ENCODE assay signal across 1 cellular context in the genomic region with DNA sequence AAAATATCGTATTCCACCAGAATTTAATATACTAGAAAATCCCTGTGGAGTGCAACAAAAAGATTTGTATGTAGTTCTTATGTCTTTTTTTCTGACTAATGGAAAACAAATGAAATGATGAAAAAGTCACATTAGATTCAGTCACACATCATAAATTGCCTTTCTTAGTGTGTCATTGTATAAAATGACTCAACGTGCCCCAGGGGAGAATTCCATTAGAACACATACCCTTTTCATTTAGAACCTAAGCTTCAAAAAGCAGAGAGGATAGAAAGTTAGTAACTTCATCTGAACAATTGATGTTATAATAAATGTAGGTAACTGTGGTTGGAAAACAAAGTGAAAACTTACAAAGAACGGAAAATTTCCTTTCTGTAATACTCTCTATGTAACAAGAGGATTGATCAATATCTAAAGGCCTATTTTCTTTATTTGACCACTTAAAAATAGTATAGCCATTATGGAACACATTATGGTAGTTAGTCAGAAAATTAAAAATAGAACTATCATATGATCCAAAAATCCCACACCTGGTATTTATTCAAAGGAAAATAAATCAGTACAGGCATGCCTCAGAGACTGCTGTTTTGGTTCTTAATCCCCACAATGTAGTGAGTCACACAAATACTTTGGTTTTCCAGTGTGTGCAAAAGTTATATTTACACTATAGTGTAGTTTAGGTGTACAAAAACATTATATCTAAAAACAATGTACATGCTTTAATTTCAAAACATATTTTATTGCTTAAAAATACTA.
TF ChIP-seq lines count a peak whose summit lies in the region.

No MANE protein-coding gene starts in this region.

TF ChIP-seq in SK-N-SH, 30 proteins besides CTCF, POLR2A, EP300 and RAD21 (continued from another document):
- TF ChIP-seq, protein P1, sequence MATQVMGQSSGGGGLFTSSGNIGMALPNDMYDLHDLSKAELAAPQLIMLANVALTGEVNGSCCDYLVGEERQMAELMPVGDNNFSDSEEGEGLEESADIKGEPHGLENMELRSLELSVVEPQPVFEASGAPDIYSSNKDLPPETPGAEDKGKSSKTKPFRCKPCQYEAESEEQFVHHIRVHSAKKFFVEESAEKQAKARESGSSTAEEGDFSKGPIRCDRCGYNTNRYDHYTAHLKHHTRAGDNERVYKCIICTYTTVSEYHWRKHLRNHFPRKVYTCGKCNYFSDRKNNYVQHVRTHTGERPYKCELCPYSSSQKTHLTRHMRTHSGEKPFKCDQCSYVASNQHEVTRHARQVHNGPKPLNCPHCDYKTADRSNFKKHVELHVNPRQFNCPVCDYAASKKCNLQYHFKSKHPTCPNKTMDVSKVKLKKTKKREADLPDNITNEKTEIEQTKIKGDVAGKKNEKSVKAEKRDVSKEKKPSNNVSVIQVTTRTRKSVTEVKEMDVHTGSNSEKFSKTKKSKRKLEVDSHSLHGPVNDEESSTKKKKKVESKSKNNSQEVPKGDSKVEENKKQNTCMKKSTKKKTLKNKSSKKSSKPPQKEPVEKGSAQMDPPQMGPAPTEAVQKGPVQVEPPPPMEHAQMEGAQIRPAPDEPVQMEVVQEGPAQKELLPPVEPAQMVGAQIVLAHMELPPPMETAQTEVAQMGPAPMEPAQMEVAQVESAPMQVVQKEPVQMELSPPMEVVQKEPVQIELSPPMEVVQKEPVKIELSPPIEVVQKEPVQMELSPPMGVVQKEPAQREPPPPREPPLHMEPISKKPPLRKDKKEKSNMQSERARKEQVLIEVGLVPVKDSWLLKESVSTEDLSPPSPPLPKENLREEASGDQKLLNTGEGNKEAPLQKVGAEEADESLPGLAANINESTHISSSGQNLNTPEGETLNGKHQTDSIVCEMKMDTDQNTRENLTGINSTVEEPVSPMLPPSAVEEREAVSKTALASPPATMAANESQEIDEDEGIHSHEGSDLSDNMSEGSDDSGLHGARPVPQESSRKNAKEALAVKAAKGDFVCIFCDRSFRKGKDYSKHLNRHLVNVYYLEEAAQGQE (IDR thresholded peaks at IDR 0.05; ENCODE audit: low read depth, low read length): no peak
- TF ChIP-seq, protein P2, sequence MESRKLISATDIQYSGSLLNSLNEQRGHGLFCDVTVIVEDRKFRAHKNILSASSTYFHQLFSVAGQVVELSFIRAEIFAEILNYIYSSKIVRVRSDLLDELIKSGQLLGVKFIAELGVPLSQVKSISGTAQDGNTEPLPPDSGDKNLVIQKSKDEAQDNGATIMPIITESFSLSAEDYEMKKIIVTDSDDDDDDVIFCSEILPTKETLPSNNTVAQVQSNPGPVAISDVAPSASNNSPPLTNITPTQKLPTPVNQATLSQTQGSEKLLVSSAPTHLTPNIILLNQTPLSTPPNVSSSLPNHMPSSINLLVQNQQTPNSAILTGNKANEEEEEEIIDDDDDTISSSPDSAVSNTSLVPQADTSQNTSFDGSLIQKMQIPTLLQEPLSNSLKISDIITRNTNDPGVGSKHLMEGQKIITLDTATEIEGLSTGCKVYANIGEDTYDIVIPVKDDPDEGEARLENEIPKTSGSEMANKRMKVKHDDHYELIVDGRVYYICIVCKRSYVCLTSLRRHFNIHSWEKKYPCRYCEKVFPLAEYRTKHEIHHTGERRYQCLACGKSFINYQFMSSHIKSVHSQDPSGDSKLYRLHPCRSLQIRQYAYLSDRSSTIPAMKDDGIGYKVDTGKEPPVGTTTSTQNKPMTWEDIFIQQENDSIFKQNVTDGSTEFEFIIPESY (IDR thresholded peaks at IDR 0.05; ENCODE audit: borderline replicate concordance, low read depth): no peak
- TF ChIP-seq CHD2 (IDR thresholded peaks at IDR 0.05; ENCODE audit: low read length, partially characterized antibody) (no peak), FOXJ3 (CRISPR knock-in tag; IDR thresholded peaks at IDR 0.05) (no peak), POLR2AphosphoS5 (IDR thresholded peaks at IDR 0.05; ENCODE audit: low read depth, low read length) (no peak), FOSL2 (IDR thresholded peaks at IDR 0.05; ENCODE audit: borderline replicate concordance, low read depth) (peak; percentile 57), RFX5 (IDR thresholded peaks at IDR 0.05; ENCODE audit: low read length) (no peak)
- TF ChIP-seq, protein P3, sequence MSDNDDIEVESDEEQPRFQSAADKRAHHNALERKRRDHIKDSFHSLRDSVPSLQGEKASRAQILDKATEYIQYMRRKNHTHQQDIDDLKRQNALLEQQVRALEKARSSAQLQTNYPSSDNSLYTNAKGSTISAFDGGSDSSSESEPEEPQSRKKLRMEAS (IDR thresholded peaks at IDR 0.05; ENCODE audit: low read depth): no peak
TF ChIP-seq in SK-N-SH: peak in this region for 6.
